ENCODE assay signal across 23 cellular contexts in genomic region chr11:70307176-70307575, GRCh38. TPM values are rescaled to one million over a fixed set of nuclear protein-coding genes. Genes with fewer than 3 reads are reported as not detected.
A peak's percentile ranks its signal among the peaks of the same experiment; 100 is the strongest.
DNase-seq lines count a peak whose midpoint lies in the region; ATAC-seq and TF ChIP-seq lines count a peak whose summit lies in the region.
"Had no signal": no experiment of that assay in that cellular context is flagged by ENCODE, and none has a peak within 500 bp of the region (broad histone marks: within the 10 kb centered on the region; RNA-seq: fewer than 3 reads in every experiment).

No MANE protein-coding gene starts in this region.

- no peaks in the 10 kb centered on the region for H3K27me3 ChIP-seq in mammary epithelial cell (ENCODE audit: insufficient read depth, low read length)
- H3K27me3 ChIP-seq: heart left ventricle, neutrophil, sigmoid colon, thyroid gland had no signal

- peak overlapping the region; percentile 35 for H3K27ac Mint-ChIP-seq in MCF 10A (ENCODE audit: low read depth, unreplicated experiment)
- H3K27ac Mint-ChIP-seq in activated naive CD4-positive, alpha-beta T cell treated with anti-CD3 and anti-CD28 coated beads, Interleukin-2, amount 10 ng/mL, durations not matched to agents 7 days and 5 days: no peak overlapping the region
- H3K27ac Mint-ChIP-seq: activated naive CD8-positive, alpha-beta T cell treated with anti-CD3 and anti-CD28 coated beads for 36 hours; activated T-cell treated with anti-CD3 and anti-CD28 coated beads, Interleukin-2, amount 50 U/mL, for 24 hours had no signal

- no peaks in the 10 kb centered on the region for H4K20me1 ChIP-seq in mammary epithelial cell (ENCODE audit: insufficient read depth, low read length)

- no peak overlapping the region for H3K27ac ChIP-seq in mammary epithelial cell (ENCODE audit: insufficient read depth, low read depth, low read length)
- H3K27ac ChIP-seq: neutrophil, sigmoid colon, thyroid gland had no signal

- H3K4me1 ChIP-seq in mammary epithelial cell (ENCODE audit: insufficient read depth, low read length): no peaks in the 10 kb centered on the region

- H3K9me3 Mint-ChIP-seq in MCF 10A (ENCODE audit: unreplicated experiment): no peaks in the 10 kb centered on the region
- H3K9me3 Mint-ChIP-seq in activated naive CD4-positive, alpha-beta T cell treated with anti-CD3 and anti-CD28 coated beads, Interleukin-2, amount 10 ng/mL, durations not matched to agents 7 days and 5 days: no peaks in the 10 kb centered on the region
- H3K9me3 Mint-ChIP-seq: activated naive CD8-positive, alpha-beta T cell treated with anti-CD3 and anti-CD28 coated beads for 36 hours; activated T-cell treated with anti-CD3 and anti-CD28 coated beads, Interleukin-2, amount 50 U/mL, for 24 hours; CD8-positive, alpha-beta memory T cell had no signal

- no peak overlapping the region for H2AFZ ChIP-seq in mammary epithelial cell (ENCODE audit: low read depth, low read length)

- DNase-seq in MCF 10A (ENCODE audit: unreplicated experiment) (peak; percentile 4), mammary epithelial cell (no peak), amniotic epithelial cell (ENCODE audit: low read depth) (peak; percentile 59), hepatic stellate cell (ENCODE audit: low spot score) (peak; percentile 50), T-helper 1 cell (no peak), GM10248 (ENCODE audit: extremely low spot score) (no peak)
- no peak for DNase-seq in activated naive CD4-positive, alpha-beta T cell treated with anti-CD3 and anti-CD28 coated beads, Interleukin-2, amount 10 ng/mL, durations not matched to agents 7 days and 5 days
- DNase-seq: activated CD4-positive, alpha-beta T cell treated with anti-CD3 and anti-CD28 coated beads, Interleukin-2, amount 50 U/mL, for 1 hour; activated naive CD8-positive, alpha-beta T cell treated with anti-CD3 and anti-CD28 coated beads for 36 hours; activated T-cell treated with anti-CD3 and anti-CD28 coated beads, Interleukin-2, amount 50 U/mL, for 24 hours; CD8-positive, alpha-beta memory T cell; central memory CD4-positive, alpha-beta T cell; GDM1; heart left ventricle; KG1; NK-92 treated with Interleukin-12 subunit alpha and Interleukin-12 subunit beta, amount 100 ng/mL, for 24 hours; SIG-M5; stimulated activated CD4-positive, alpha-beta T cell treated with anti-CD3 and anti-CD28 coated beads, Interleukin-4, amount 100 ng/mL, for 24 hours; thyroid gland had no signal

- TF ChIP-seq CTCF in MCF 10A (IDR thresholded peaks at IDR 0.05; ENCODE audit: unreplicated experiment): no peak
- TF ChIP-seq CTCF in mammary epithelial cell (conservative IDR thresholded peaks at IDR 0.05 in 1 of 2, IDR thresholded peaks at IDR 0.05 in 1 of 2; ENCODE audit: extremely low read depth in 1 of 2, insufficient read depth in 1 of 2, low read depth in 1 of 2, low read length in 2 of 2): no peak
- no peak for TF ChIP-seq CTCF in GM10248 (IDR thresholded peaks at IDR 0.05; ENCODE audit: control extremely low read depth, extremely low read depth, low read depth, missing control alignments)

- peaks cover 74% of the 10 kb centered on the region for H3K79me2 ChIP-seq in mammary epithelial cell (ENCODE audit: insufficient read depth, low read length)

- dilution Hi-C loops in mammary epithelial cell (cut with HindIII; ENCODE audit: low sequenced_read_pairs): no loop called here

- POLR2A ChIA-PET in MCF 10A (lab: Yijun Ruan, JAX): no interaction called here
- POLR2A ChIA-PET in GM10248 (lab: Yijun Ruan, JAX): no interaction called here

- intact Hi-C loops in MCF 10A (cut with micrococcal nuclease) (no loop called here), mammary epithelial cell (cut with micrococcal nuclease) (no loop called here)

- H3K9me3 ChIP-seq in mammary epithelial cell (replicated peaks; ENCODE audit: insufficient read depth, low read length): no peaks in the 10 kb centered on the region
- H3K9me3 ChIP-seq: heart left ventricle, neutrophil, sigmoid colon, thyroid gland had no signal

- H3K4me2 ChIP-seq in mammary epithelial cell (ENCODE audit: insufficient read depth, low read depth, low read length): no peak overlapping the region

- H3K27me3 Mint-ChIP-seq in MCF 10A (ENCODE audit: insufficient read depth, unreplicated experiment): no peaks in the 10 kb centered on the region
- H3K27me3 Mint-ChIP-seq in activated naive CD4-positive, alpha-beta T cell treated with anti-CD3 and anti-CD28 coated beads, Interleukin-2, amount 10 ng/mL, durations not matched to agents 7 days and 5 days: no peaks in the 10 kb centered on the region
- H3K27me3 Mint-ChIP-seq: activated naive CD8-positive, alpha-beta T cell treated with anti-CD3 and anti-CD28 coated beads for 36 hours; activated T-cell treated with anti-CD3 and anti-CD28 coated beads, Interleukin-2, amount 50 U/mL, for 24 hours; CD8-positive, alpha-beta memory T cell had no signal

- H3K4me1 Mint-ChIP-seq in MCF 10A (ENCODE audit: insufficient read depth, unreplicated experiment): peaks cover 16% of the 10 kb centered on the region
- no peaks in the 10 kb centered on the region for H3K4me1 Mint-ChIP-seq in activated naive CD4-positive, alpha-beta T cell treated with anti-CD3 and anti-CD28 coated beads, Interleukin-2, amount 10 ng/mL, durations not matched to agents 7 days and 5 days

- H3K36me3 ChIP-seq in mammary epithelial cell (ENCODE audit: insufficient read depth, low read length): no peaks in the 10 kb centered on the region
- H3K36me3 ChIP-seq: sigmoid colon had no signal

- no peak overlapping the region for H3K4me3 ChIP-seq in mammary epithelial cell (replicated peaks in 1 of 3; ENCODE audit: insufficient read depth in 1 of 3, low read depth in 2 of 3, low read length in 3 of 3)
- H3K4me3 ChIP-seq: heart left ventricle, sigmoid colon, thyroid gland had no signal

- CTCF ChIA-PET in MCF 10A (lab: Yijun Ruan, JAX) (interaction anchor here (0.6 kb wide), 1 partner anchor 32 kb away, joined by 5 read pairs; no protein-coding TSS in a partner anchor), mammary epithelial cell (lab: Charles Lee; ENCODE audit: low non-redundant PET) (no interaction called here), GM10248 (lab: Yijun Ruan, JAX) (no interaction called here)
- CTCF ChIA-PET in activated naive CD4-positive, alpha-beta T cell treated with anti-CD3 and anti-CD28 coated beads, Interleukin-2, amount 10 ng/mL, durations not matched to agents 7 days and 5 days (lab: Charles Lee): no interaction called here

- in situ Hi-C loops in mammary epithelial cell (cut with MboI; ENCODE audit: low sequenced_read_pairs in 2 of 2): no loop called here

- ATAC-seq in GM18519 (IDR thresholded peaks at IDR 0.05; ENCODE audit: low FRiP score, unreplicated experiment): no peak
- ATAC-seq: HCT116, heart left ventricle had no signal

- 63% methylated on average over 3 of the region's 3 CpGs for WGBS in mammary epithelial cell (ENCODE audit: low coverage, missing lambda C conversion rate)

- BruUV-seq in MCF 10A (replicated peaks; lab: Mats Ljungman, UMichigan) (no TSS peak), mammary epithelial cell (replicated peaks; lab: Mats Ljungman, UMichigan) (no TSS peak)

- H3K9ac ChIP-seq in mammary epithelial cell (ENCODE audit: insufficient read depth, low read length): no peak overlapping the region

- H3K36me3 Mint-ChIP-seq in MCF 10A (ENCODE audit: insufficient read depth, unreplicated experiment): peaks cover 45% of the 10 kb centered on the region
- H3K36me3 Mint-ChIP-seq in activated naive CD4-positive, alpha-beta T cell treated with anti-CD3 and anti-CD28 coated beads, Interleukin-2, amount 10 ng/mL, durations not matched to agents 7 days and 5 days: peaks cover 11% of the 10 kb centered on the region

- H3K4me3 Mint-ChIP-seq in MCF 10A (ENCODE audit: unreplicated experiment): no peak overlapping the region
- H3K4me3 Mint-ChIP-seq in activated naive CD4-positive, alpha-beta T cell treated with anti-CD3 and anti-CD28 coated beads, Interleukin-2, amount 10 ng/mL, durations not matched to agents 7 days and 5 days: no peak overlapping the region
- H3K4me3 Mint-ChIP-seq: activated naive CD8-positive, alpha-beta T cell treated with anti-CD3 and anti-CD28 coated beads for 36 hours; activated T-cell treated with anti-CD3 and anti-CD28 coated beads, Interleukin-2, amount 50 U/mL, for 24 hours; CD8-positive, alpha-beta memory T cell had no signal

RNA-seq across cellular contexts. Expression of gene PPFIA1, which starts 36.7 kb away (rescaled TPM):
- total RNA-seq in MCF 10A (2022): 78.4 and 78.8 TPM in 2 replicates
- total RNA-seq in mammary epithelial cell: 10 to 100 TPM; 42.5 to 47.1 TPM
- 42.4 TPM for polyA plus RNA-seq in mammary epithelial cell
- polyA minus RNA-seq in mammary epithelial cell: 135 TPM

Comparison
In these comparisons a context has a peak if more than half of its experiments do, and no peak if none do; other contexts are left out.
1. DNase-seq: peak in MCF 10A (single experiment), amniotic epithelial cell (single experiment) and hepatic stellate cell (single experiment); none in mammary epithelial cell (single experiment), T-helper 1 cell (0 of 5), GM10248 (single experiment) and activated naive CD4-positive, alpha-beta T cell treated with anti-CD3 and anti-CD28 coated beads, Interleukin-2, amount 10 ng/mL, durations not matched to agents 7 days and 5 days (single experiment).